In genomic region chr13:51781246-51782022, GRCh38 we compare ENCODE assay signal across 9 cellular contexts. TPM values are rescaled to one million over a fixed set of nuclear protein-coding genes. Genes with fewer than 3 reads are reported as not detected.
DNase-seq lines count a peak whose midpoint lies in the region; ATAC-seq and TF ChIP-seq lines count a peak whose summit lies in the region.
"Had no signal": no experiment of that assay in that cellular context is flagged by ENCODE, and none has a peak within 500 bp of the region (broad histone marks: within the 10 kb centered on the region; RNA-seq: fewer than 3 reads in every experiment).

No MANE protein-coding gene starts in this region.

- H2AFZ ChIP-seq in OCI-LY1 (ENCODE audit: low read length), result no peak overlapping the region

- ATAC-seq in GM18502 (IDR thresholded peaks at IDR 0.05; ENCODE audit: poor library complexity, unreplicated experiment) (peak; percentile 76), upper lobe of right lung (peak; percentile 86)

- H3K9ac ChIP-seq in OCI-LY1 (ENCODE audit: low read length), result no peak overlapping the region

- no peaks in the 10 kb centered on the region for H3K79me2 ChIP-seq in OCI-LY1 (ENCODE audit: insufficient read depth, low read length)

- H3K9me2 ChIP-seq in OCI-LY1 (ENCODE audit: low read depth, low read length), result no peaks in the 10 kb centered on the region

- TF ChIP-seq CTCF in AG09309 (IDR thresholded peaks at IDR 0.05; ENCODE audit: control insufficient read depth, insufficient read depth, low read depth, low read length, missing control alignments) (peak; percentile 39), OCI-LY1 (IDR thresholded peaks at IDR 0.05; ENCODE audit: low read length) (peak; percentile 38; the same call in 1 of the 2 replicates), upper lobe of right lung (IDR thresholded peaks at IDR 0.05) (peak; percentile 33)

- no peak for TF ChIP-seq POLR2A in erythroblast (IDR thresholded peaks at IDR 0.05; ENCODE audit: low read length)

- H3K36me3 ChIP-seq in OCI-LY1 (ENCODE audit: insufficient read depth, low read length) (no peaks in the 10 kb centered on the region), upper lobe of right lung (no peaks in the 10 kb centered on the region)

- H3F3A ChIP-seq in OCI-LY1 (ENCODE audit: insufficient read depth, low read length), result no peaks in the 10 kb centered on the region

- DNase-seq in AG09309 (ENCODE audit: low read depth), result no peak
- DNase-seq in erythroblast (lab: John Stamatoyannopoulos, UW), result peak; percentile 18 to 22
- DNase-seq in upper lobe of right lung, result no peak
- DNase-seq in stimulated activated CD4-positive, alpha-beta T cell treated with anti-CD3 and anti-CD28 coated beads, Interleukin-12 subunit alpha, Interleukin-12 subunit beta, amount 100 ng/mL, for 4 hours, result no peak
- no peak for DNase-seq in mucosa of gallbladder (ENCODE audit: low spot score)
- DNase-seq in ureter (ENCODE audit: low spot score), result no peak

- H3K27me3 ChIP-seq in OCI-LY1 (ENCODE audit: insufficient read depth, low read length), result no peaks in the 10 kb centered on the region; the same call in 1 of the 2 replicates
- H3K27me3 ChIP-seq in upper lobe of right lung, result no peaks in the 10 kb centered on the region

- no peaks in the 10 kb centered on the region for H4K20me1 ChIP-seq in OCI-LY1 (ENCODE audit: insufficient read depth, low read length)

- H3K9me3 ChIP-seq in OCI-LY1 (ENCODE audit: low read length) (no peaks in the 10 kb centered on the region), upper lobe of right lung (no peaks in the 10 kb centered on the region)

- H3K4me2 ChIP-seq in OCI-LY1 (ENCODE audit: low read length), result no peak overlapping the region

- no peak overlapping the region for H3K4me3 ChIP-seq in AG09309 (ENCODE audit: control insufficient read depth, low read depth, low read length)
- no peak overlapping the region for H3K4me3 ChIP-seq in OCI-LY1 (ENCODE audit: low read depth, low read length, poor library complexity, severe bottlenecking)
- no peak overlapping the region for H3K4me3 ChIP-seq in upper lobe of right lung

- H3K4me1 ChIP-seq in OCI-LY1 (ENCODE audit: insufficient read depth, low read length, severe bottlenecking), result peaks cover 8% of the 10 kb centered on the region
- H3K4me1 ChIP-seq in upper lobe of right lung, result peaks cover under 1% of the 10 kb centered on the region

- intact Hi-C loops in upper lobe of right lung (cut with DNase I), result no loop called here

- no peak overlapping the region for H3K27ac ChIP-seq in OCI-LY1 (ENCODE audit: low read depth, low read length, poor library complexity, severe bottlenecking)
- H3K27ac ChIP-seq in upper lobe of right lung, result no peak overlapping the region
- H3K27ac ChIP-seq: HL-60 had no signal

RNA-seq across cellular contexts. Expression of gene DHRS12, which starts 22.5 kb away (rescaled TPM):
- 14.9 TPM for total RNA-seq in upper lobe of right lung
- total RNA-seq in mucosa of gallbladder, result 12.3 TPM
- total RNA-seq in ureter, result 23.3 TPM

Comparison
In these comparisons a context has a peak if more than half of its experiments do, and no peak if none do; other contexts are left out.
1. DNase-seq: peak in erythroblast (2 of 2); none in AG09309 (single experiment), upper lobe of right lung (single experiment), stimulated activated CD4-positive, alpha-beta T cell treated with anti-CD3 and anti-CD28 coated beads, Interleukin-12 subunit alpha, Interleukin-12 subunit beta, amount 100 ng/mL, for 4 hours (single experiment), mucosa of gallbladder (single experiment) and ureter (single experiment).
2. Peak in every context shown above with its lines, with median percentiles within 50 percentile points of each other: CTCF ChIP-seq.